Comparison of ENCODE assay signal across 8 cellular contexts in the genomic region with DNA sequence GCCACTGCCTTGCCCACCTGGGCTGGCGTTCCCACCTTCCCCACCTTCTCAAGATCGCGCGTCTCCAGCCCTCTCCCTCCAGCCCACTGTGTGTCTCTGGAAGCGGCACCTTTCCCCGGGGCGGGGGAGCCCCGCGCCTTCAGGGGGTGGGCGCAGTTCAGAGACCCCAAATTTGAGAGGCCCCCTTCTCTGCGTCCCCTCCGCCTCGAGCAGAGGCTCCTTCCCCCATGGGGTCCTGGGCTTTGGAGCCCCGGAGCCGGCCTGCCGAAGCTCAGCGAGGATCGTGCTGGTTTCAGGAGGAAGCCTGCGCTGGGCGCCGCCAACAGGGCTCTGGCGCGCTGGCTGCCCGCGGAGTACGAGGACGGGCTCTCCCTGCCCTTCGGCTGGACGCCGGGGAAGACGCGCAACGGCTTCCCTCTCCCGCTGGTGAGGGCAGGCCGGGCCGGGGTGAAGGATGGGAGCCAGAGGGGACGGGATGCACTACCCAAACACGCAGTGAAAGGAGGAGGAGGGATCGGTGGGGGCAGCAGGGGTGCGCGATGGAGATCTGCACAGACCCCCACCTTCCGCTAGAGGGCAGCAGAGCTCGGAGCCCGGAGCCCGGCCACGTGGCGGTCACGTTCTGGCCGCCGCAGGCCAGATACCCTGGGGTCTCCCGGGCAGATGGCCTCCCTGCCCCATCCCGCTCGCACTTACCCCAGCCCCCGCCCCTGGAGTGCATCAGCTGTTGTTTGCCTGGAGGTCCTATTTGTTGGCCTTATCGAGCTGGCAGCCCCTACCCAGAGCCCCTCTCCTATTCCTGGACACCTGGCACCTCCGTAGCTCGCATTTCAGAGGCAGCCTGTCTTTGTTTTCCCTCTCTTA. TPM values are rescaled to one million over a fixed set of nuclear protein-coding genes. Genes with fewer than 3 reads are reported as not detected.
A peak's percentile ranks its signal among the peaks of the same experiment; 100 is the strongest.
DNase-seq lines count a peak whose midpoint lies in the region; ATAC-seq and TF ChIP-seq lines count a peak whose summit lies in the region.

No MANE protein-coding gene starts in this region.

- peaks cover 7 to 15% (median 12%) of the 10 kb centered on the region in 4 donors for H3K4me1 ChIP-seq in esophagus muscularis mucosa

- TF ChIP-seq CTCF in GM06990 (IDR thresholded peaks at IDR 0.05; ENCODE audit: insufficient read depth, low read length, poor library complexity, severe bottlenecking): peak; percentile 96
- peak; percentile 85 to 96 (median 92) for TF ChIP-seq CTCF in esophagus muscularis mucosa (IDR thresholded peaks at IDR 0.05)

- H3K4me3 ChIP-seq in GM06990 (replicated peaks; ENCODE audit: low read depth, low read length) (peak overlapping the region; percentile 48), esophagus muscularis mucosa (peak overlapping the region; percentile 53 to 63 (median 54))

- H3K36me3 ChIP-seq in GM06990 (ENCODE audit: control insufficient read depth, insufficient read depth, low read length) (no peaks in the 10 kb centered on the region), esophagus muscularis mucosa (no peaks in the 10 kb centered on the region)

- 12% methylated on average over 33 of the region's 57 CpGs for WGBS in esophagus muscularis mucosa

- no peak for TF ChIP-seq POLR2A in esophagus muscularis mucosa (IDR thresholded peaks at IDR 0.05; ENCODE audit: low read depth)

- no peak overlapping the region for H3K27ac ChIP-seq in esophagus muscularis mucosa (replicated peaks in 1 of 4)

- intact Hi-C loops in esophagus muscularis mucosa (cut with DNase I): loop anchor here (5.0 kb wide), 1 partner anchor 168 kb away; the partner anchor contains the start of gene RNF43

- DNase-seq in GM06990 (ENCODE audit: extremely low read depth, insufficient read length): peak; percentile 69
- DNase-seq in NOMO-1 (lab: John Stamatoyannopoulos, UW; ENCODE audit: unreplicated experiment in 2 of 2): peak; percentile 62 to 68
- peak; percentile 71 for DNase-seq in activated T-cell treated with anti-CD3 and anti-CD28 coated beads for 48 hours (ENCODE audit: low read depth)
- DNase-seq in esophagus muscularis mucosa (ENCODE audit: extremely low spot score): no peak
- peak; percentile 60 for DNase-seq in myocyte (ENCODE audit: low read depth)
- DNase-seq in stimulated activated CD8-positive, alpha-beta memory T cell treated with anti-CD3 and anti-CD28 coated beads, Interleukin-7, amount 100 ng/mL, for 1 hour (ENCODE audit: low read depth in 2 of 2): peak; percentile 41 to 54

- H3K9me3 ChIP-seq in esophagus muscularis mucosa: no peaks in the 10 kb centered on the region

- ATAC-seq in HG03521 (IDR thresholded peaks at IDR 0.05; ENCODE audit: unreplicated experiment): peak; percentile 53
- ATAC-seq in GM18907 (IDR thresholded peaks at IDR 0.05; ENCODE audit: unreplicated experiment): no peak

- no peak for TF ChIP-seq EP300 in esophagus muscularis mucosa (IDR thresholded peaks at IDR 0.05)

- H3K27me3 ChIP-seq in GM06990 (replicated peaks; ENCODE audit: control insufficient read depth, insufficient read depth, low read length): no peaks in the 10 kb centered on the region
- H3K27me3 ChIP-seq in esophagus muscularis mucosa: peaks cover 0 to 66% (median 3%) of the 10 kb centered on the region in 4 donors

RNA-seq across cellular contexts. Expression of gene LPO, which starts 11.1 kb away (rescaled TPM):
- total RNA-seq in esophagus muscularis mucosa (not detected), myocyte (not detected in 2 replicates)
- not detected for polyA plus RNA-seq in myocyte (2012)

RNA-seq across cellular contexts. Expression of gene MKS1, which starts 30.4 kb away (rescaled TPM):
- total RNA-seq in esophagus muscularis mucosa (10 to 100 TPM in 1 of 4 donors, 1 to 10 TPM in 3; 6.2 to 12.5 (median 6.9) TPM), myocyte (8.4 and 12.3 TPM in 2 replicates)
- 15.0 TPM for polyA plus RNA-seq in myocyte (2012)

RNA-seq across cellular contexts. Expression of gene MPO, which starts 31.2 kb away (rescaled TPM):
- under 1 TPM in 2 of 4 donors, not detected in 2; 0.23 to 0.66 TPM for total RNA-seq in esophagus muscularis mucosa
- total RNA-seq in myocyte: 0.05 TPM in 2 replicates
- 0.05 TPM for polyA plus RNA-seq in myocyte (2012)

RNA-seq across cellular contexts. Expression of gene EPX, which starts 57.0 kb away (rescaled TPM):
- total RNA-seq in esophagus muscularis mucosa (not detected), myocyte (not detected in 2 replicates)
- 0.03 TPM for polyA plus RNA-seq in myocyte (2012)
